ENCODE assay signal across 15 cellular contexts in the genomic region with DNA sequence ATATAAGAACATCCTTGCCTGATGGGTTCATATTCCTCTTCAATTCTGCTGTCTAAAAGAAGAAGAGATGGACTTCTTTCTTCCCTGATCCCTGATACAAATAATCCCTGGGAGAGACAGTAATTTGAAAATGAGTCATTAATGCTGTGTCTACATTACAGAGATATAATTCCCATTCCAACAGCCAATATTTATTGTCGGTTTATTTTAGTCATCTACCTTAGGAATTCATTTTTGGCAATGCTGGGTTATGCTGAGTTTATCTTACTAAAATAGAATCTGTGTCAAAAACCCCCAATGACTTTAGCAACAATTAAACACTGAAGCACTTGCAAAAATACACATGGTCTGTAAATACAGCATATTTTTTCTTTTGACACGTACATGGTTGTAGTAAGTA. TPM values are rescaled to one million over a fixed set of nuclear protein-coding genes. Genes with fewer than 3 reads are reported as not detected.
DNase-seq lines count a peak whose midpoint lies in the region; TF ChIP-seq lines count a peak whose summit lies in the region.
"Had no signal": no experiment of that assay in that cellular context is flagged by ENCODE, and none has a peak within 500 bp of the region (broad histone marks: within the 10 kb centered on the region; RNA-seq: fewer than 3 reads in every experiment).

No MANE protein-coding gene starts in this region.

- H3K36me3 Mint-ChIP-seq in activated T-helper 1 cell treated with anti-CD3 and anti-CD28 coated beads, Interleukin-12 subunit alpha, Interleukin-12 subunit beta, Interleukin-2, Interleukin-4 antibody, amounts not matched to agents 30 ng/mL and 10 ng/mL and 1 ng/mL, durations not matched to agents 14 hours and 24 hours and 36 hours (ENCODE audit: low read depth) = no peaks in the 10 kb centered on the region
- H3K36me3 Mint-ChIP-seq: activated naive CD8-positive, alpha-beta T cell; CD8-positive, alpha-beta T cell had no signal

- H3F3A ChIP-seq in SK-N-SH (replicated peaks; ENCODE audit: insufficient read depth) = peaks cover 48% of the 10 kb centered on the region

- intact Hi-C loops in posterior cingulate gyrus (cut with DNase I) = no loop called here
- intact Hi-C loops in activated T-helper 1 cell treated with anti-CD3 and anti-CD28 coated beads, Interleukin-12 subunit alpha, Interleukin-12 subunit beta, Interleukin-2, Interleukin-4 antibody, amounts not matched to agents 30 ng/mL and 10 ng/mL and 1 ng/mL, durations not matched to agents 14 hours and 24 hours and 36 hours (cut with micrococcal nuclease) = no loop called here

- H3K4me2 ChIP-seq in SK-N-SH = peak overlapping the region; percentile 60

- TF ChIP-seq EP300 in SK-N-SH (IDR thresholded peaks at IDR 0.05; ENCODE audit: borderline replicate concordance in 1 of 2, low read depth in 1 of 2, low read length in 1 of 2) = peak in 1 of 2 experiments; percentile 57; a peak in 1 of 4 replicates

- H3K27ac Mint-ChIP-seq in activated T-helper 1 cell treated with anti-CD3 and anti-CD28 coated beads, Interleukin-12 subunit alpha, Interleukin-12 subunit beta, Interleukin-2, Interleukin-4 antibody, amounts not matched to agents 30 ng/mL and 10 ng/mL and 1 ng/mL, durations not matched to agents 14 hours and 24 hours and 36 hours = no peak overlapping the region
- H3K27ac Mint-ChIP-seq: activated naive CD8-positive, alpha-beta T cell; CD8-positive, alpha-beta T cell; dendritic cell treated with granulocyte-macrophage colony-stimulating factor and Interleukin-4, amounts not matched to agents 40 ng/mL and 50 ng/mL, for 4 days had no signal

- CTCF ChIA-PET in SK-N-SH (lab: Yijun Ruan, JAX) = interaction anchor here (1.2 kb wide), 1 partner anchor 192 kb away, joined by 4 read pairs; no protein-coding TSS in a partner anchor

- no peaks in the 10 kb centered on the region for H3K36me3 ChIP-seq in SK-N-SH (replicated peaks in 1 of 2; ENCODE audit: control insufficient read depth in 1 of 2, insufficient read depth in 2 of 2, low read length in 1 of 2)
- H3K36me3 ChIP-seq in skeletal muscle tissue (ENCODE audit: control insufficient read depth in 3 of 3, insufficient read depth in 3 of 3, low read length in 3 of 3) = no peaks in the 10 kb centered on the region

- no peak overlapping the region for H2AFZ ChIP-seq in SK-N-SH (ENCODE audit: low read depth)

- H3K27ac ChIP-seq in SK-N-SH (ENCODE audit: low read depth in 2 of 2, low read length in 1 of 2) (peak overlapping the region; percentile 16 to 93; a peak in 3 of 4 replicates), skeletal muscle tissue (ENCODE audit: low read depth, low read length) (peak overlapping the region; percentile 72)

- H3K4me1 ChIP-seq in SK-N-SH (ENCODE audit: control insufficient read depth in 1 of 2, insufficient read depth in 2 of 2, low read depth in 1 of 2, low read length in 1 of 2) = peaks cover 3 to 47% of the 10 kb centered on the region in 2 experiments
- peaks cover 0 to 11% (median 5%) of the 10 kb centered on the region in 3 donors for H3K4me1 ChIP-seq in skeletal muscle tissue (ENCODE audit: control insufficient read depth in 3 of 3, insufficient read depth in 3 of 3, low read length in 3 of 3)

- H3K9me3 ChIP-seq in SK-N-SH = no peaks in the 10 kb centered on the region
- H3K9me3 ChIP-seq in skeletal muscle tissue (ENCODE audit: control insufficient read depth in 3 of 3, low read length in 3 of 3) = no peaks in the 10 kb centered on the region

- no peaks in the 10 kb centered on the region for H3K9me2 ChIP-seq in SK-N-SH

- TF ChIP-seq CTCF in SK-N-SH (IDR thresholded peaks at IDR 0.05) (no peak), fibroblast of the aortic adventitia (IDR thresholded peaks at IDR 0.05; ENCODE audit: insufficient read depth, low read length) (no peak)

- H3K4me3 ChIP-seq in SK-N-SH (ENCODE audit: low read depth in 2 of 2, low read length in 1 of 2) = no peak overlapping the region
- H3K4me3 ChIP-seq in fibroblast of the aortic adventitia (ENCODE audit: low read depth, low read length) = no peak overlapping the region
- H3K4me3 ChIP-seq in skeletal muscle tissue (ENCODE audit: low read length in 3 of 3) = no peak overlapping the region

- H3K27me3 ChIP-seq in SK-N-SH (ENCODE audit: insufficient read depth) (no peaks in the 10 kb centered on the region), skeletal muscle tissue (ENCODE audit: control insufficient read depth in 3 of 3, insufficient read depth in 3 of 3, low read length in 3 of 3) (no peaks in the 10 kb centered on the region)

- no peak overlapping the region for H3K4me3 Mint-ChIP-seq in activated T-helper 1 cell treated with anti-CD3 and anti-CD28 coated beads, Interleukin-12 subunit alpha, Interleukin-12 subunit beta, Interleukin-2, Interleukin-4 antibody, amounts not matched to agents 30 ng/mL and 10 ng/mL and 1 ng/mL, durations not matched to agents 14 hours and 24 hours and 36 hours
- H3K4me3 Mint-ChIP-seq: activated naive CD8-positive, alpha-beta T cell; CD8-positive, alpha-beta T cell; dendritic cell treated with granulocyte-macrophage colony-stimulating factor and Interleukin-4, amounts not matched to agents 40 ng/mL and 50 ng/mL, for 4 days had no signal

- no peaks in the 10 kb centered on the region for H3K9me3 Mint-ChIP-seq in activated T-helper 1 cell treated with anti-CD3 and anti-CD28 coated beads, Interleukin-12 subunit alpha, Interleukin-12 subunit beta, Interleukin-2, Interleukin-4 antibody, amounts not matched to agents 30 ng/mL and 10 ng/mL and 1 ng/mL, durations not matched to agents 14 hours and 24 hours and 36 hours
- H3K9me3 Mint-ChIP-seq: CD8-positive, alpha-beta T cell; dendritic cell treated with granulocyte-macrophage colony-stimulating factor and Interleukin-4, amounts not matched to agents 40 ng/mL and 50 ng/mL, for 4 days had no signal

- TF ChIP-seq RAD21 in SK-N-SH (IDR thresholded peaks at IDR 0.05; ENCODE audit: low read length) = no peak

- POLR2A ChIA-PET in SK-N-SH (lab: Yijun Ruan, JAX) = no interaction called here

- H3K27me3 Mint-ChIP-seq in activated T-helper 1 cell treated with anti-CD3 and anti-CD28 coated beads, Interleukin-12 subunit alpha, Interleukin-12 subunit beta, Interleukin-2, Interleukin-4 antibody, amounts not matched to agents 30 ng/mL and 10 ng/mL and 1 ng/mL, durations not matched to agents 14 hours and 24 hours and 36 hours (ENCODE audit: insufficient read depth) = no peaks in the 10 kb centered on the region
- H3K27me3 Mint-ChIP-seq: activated naive CD8-positive, alpha-beta T cell; dendritic cell treated with granulocyte-macrophage colony-stimulating factor and Interleukin-4, amounts not matched to agents 40 ng/mL and 50 ng/mL, for 4 days had no signal

- H3K4me1 Mint-ChIP-seq in activated T-helper 1 cell treated with anti-CD3 and anti-CD28 coated beads, Interleukin-12 subunit alpha, Interleukin-12 subunit beta, Interleukin-2, Interleukin-4 antibody, amounts not matched to agents 30 ng/mL and 10 ng/mL and 1 ng/mL, durations not matched to agents 14 hours and 24 hours and 36 hours (ENCODE audit: low read depth) = no peaks in the 10 kb centered on the region

- no peaks in the 10 kb centered on the region for H3K79me2 ChIP-seq in SK-N-SH (ENCODE audit: insufficient read depth)

- H3K9ac ChIP-seq in SK-N-SH (peak overlapping the region; percentile 63), skeletal muscle tissue (ENCODE audit: low read depth in 1 of 3, low read length in 3 of 3) (no peak overlapping the region)

- H4K20me1 ChIP-seq in SK-N-SH (ENCODE audit: insufficient read depth) = no peaks in the 10 kb centered on the region

- 27% methylated on average over 2 of the region's 2 CpGs for WGBS in SK-N-SH (ENCODE audit: low lambda C conversion rate)

- DNase-seq in ELR (ENCODE audit: low read depth) (peak; percentile 75), SK-N-SH (no peak), fibroblast of the aortic adventitia (ENCODE audit: low read depth) (peak; percentile 89), posterior cingulate gyrus (no peak), occipital lobe (lab: John Stamatoyannopoulos, UW) (no peak), RPMI8226 (no peak)
- no peak for DNase-seq in activated T-helper 1 cell treated with anti-CD3 and anti-CD28 coated beads, Interleukin-12 subunit alpha, Interleukin-12 subunit beta, Interleukin-2, Interleukin-4 antibody, amounts not matched to agents 30 ng/mL and 10 ng/mL and 1 ng/mL, durations not matched to agents 14 hours and 24 hours and 36 hours (ENCODE audit: low spot score)
- DNase-seq: activated CD8-positive, alpha-beta memory T cell treated with anti-CD3 and anti-CD28 coated beads, Interleukin-2, amount 50 U/mL, for 4 hours; CD8-positive, alpha-beta T cell; foreskin melanocyte; NCI-H2227 treated with DMSO at 0.1 percent for 48 hours; stimulated activated naive CD4-positive, alpha-beta T cell treated with Interleukin-2 at 50 U/mL for 16 hours had no signal

TF ChIP-seq in SK-N-SH, 30 proteins besides CTCF, POLR2A, EP300 and RAD21 (continues in another document):
- TF ChIP-seq SIN3A (IDR thresholded peaks at IDR 0.05; ENCODE audit: borderline replicate concordance, low read depth, low read length) (no peak), FOSL2 (IDR thresholded peaks at IDR 0.05; ENCODE audit: borderline replicate concordance, low read depth) (peak; percentile 66; the same call in 1 of the 2 replicates), YY1 (IDR thresholded peaks at IDR 0.05; ENCODE audit: low read depth) (no peak), NFIC (IDR thresholded peaks at IDR 0.05; ENCODE audit: borderline replicate concordance) (peak; percentile 69), CHD2 (IDR thresholded peaks at IDR 0.05; ENCODE audit: low read length, partially characterized antibody) (no peak), JUND (IDR thresholded peaks at IDR 0.05) (peak; percentile 45; the same call in 1 of the 2 replicates), POLR2AphosphoS5 (IDR thresholded peaks at IDR 0.05; ENCODE audit: low read depth, low read length) (0 out of 2 replicates have a peak, but pooled peaks have one; percentile 22), TEAD4 (IDR thresholded peaks at IDR 0.05; ENCODE audit: borderline replicate concordance, insufficient read depth) (no peak; the same call in 1 of the 2 replicates), EZH2phosphoT487 (IDR thresholded peaks at IDR 0.05; ENCODE audit: borderline replicate concordance, low read depth) (no peak)
- TF ChIP-seq, protein P1, sequence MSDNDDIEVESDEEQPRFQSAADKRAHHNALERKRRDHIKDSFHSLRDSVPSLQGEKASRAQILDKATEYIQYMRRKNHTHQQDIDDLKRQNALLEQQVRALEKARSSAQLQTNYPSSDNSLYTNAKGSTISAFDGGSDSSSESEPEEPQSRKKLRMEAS (IDR thresholded peaks at IDR 0.05; ENCODE audit: low read depth) = no peak

RNA-seq across cellular contexts. Expression of a gene that starts 23.9 kb away (rescaled TPM):
- 0.08 and 0.21 TPM in 2 replicates for polyA plus RNA-seq in SK-N-SH (2012; rRNA removed)
- polyA plus RNA-seq in SK-N-SH (2012; cell fraction: cytosol; rRNA removed) = 0.10 and 0.13 TPM in 2 replicates
- polyA plus RNA-seq in SK-N-SH (2012; cell fraction: nucleus; rRNA removed) = 0.31 and 0.58 TPM in 2 replicates
- 0.09 TPM in 1 of 2 replicates, not detected in the other for total RNA-seq in fibroblast of the aortic adventitia (ENCODE audit: low replicate concordance)
- 2.6 TPM for total RNA-seq in skeletal muscle tissue
- total RNA-seq in occipital lobe = 1.2 TPM
- total RNA-seq in activated T-helper 1 cell treated with anti-CD3 and anti-CD28 coated beads, Interleukin-12 subunit alpha, Interleukin-12 subunit beta, Interleukin-2, Interleukin-4 antibody, amounts not matched to agents 30 ng/mL and 10 ng/mL and 1 ng/mL, durations not matched to agents 14 hours and 24 hours and 36 hours = not detected in 2 replicates
- total RNA-seq: CD8-positive, alpha-beta T cell had no signal

Comparison
In these comparisons a context has a peak if more than half of its experiments do, and no peak if none do; other contexts are left out.
1. DNase-seq: peak in ELR (single experiment) and fibroblast of the aortic adventitia (single experiment); none in SK-N-SH (single experiment), posterior cingulate gyrus (0 of 10), occipital lobe (single experiment), RPMI8226 (single experiment) and activated T-helper 1 cell treated with anti-CD3 and anti-CD28 coated beads, Interleukin-12 subunit alpha, Interleukin-12 subunit beta, Interleukin-2, Interleukin-4 antibody, amounts not matched to agents 30 ng/mL and 10 ng/mL and 1 ng/mL, durations not matched to agents 14 hours and 24 hours and 36 hours (single experiment).